Comparison of ENCODE assay signal across 8 cellular contexts in genomic region chr18:63971320-63972071, GRCh38. TPM values are rescaled to one million over a fixed set of nuclear protein-coding genes. Genes with fewer than 3 reads are reported as not detected.
DNase-seq lines count a peak whose midpoint lies in the region; ATAC-seq and TF ChIP-seq lines count a peak whose summit lies in the region.

No MANE protein-coding gene starts in this region.

- H3K27ac Mint-ChIP-seq in activated naive CD4-positive, alpha-beta T cell treated with anti-CD3 and anti-CD28 coated beads, Interleukin-2, amount 10 ng/mL, durations not matched to agents 7 days and 5 days: peak overlapping the region; percentile 71

- H3K36me3 Mint-ChIP-seq in activated naive CD4-positive, alpha-beta T cell treated with anti-CD3 and anti-CD28 coated beads, Interleukin-2, amount 10 ng/mL, durations not matched to agents 7 days and 5 days: no peaks in the 10 kb centered on the region

- intact Hi-C loops in ascending aorta (cut with DNase I): loop anchor here (2.0 to 10.0 kb wide), 5 partner anchors 549 to 1537 kb away; partner anchors contain the start of genes KDSR, PHLPP1, VPS4B and ZCCHC2
- intact Hi-C loops in tibial artery (cut with DNase I; ENCODE audit: low total_unique reads): loop anchor here (5.0 kb wide), 1 partner anchor 834 kb away; no protein-coding TSS in a partner anchor
- intact Hi-C loops in lower leg skin (cut with DNase I; ENCODE audit: low total_unique reads): no loop called here

- peak overlapping the region; percentile 94 for H3K4me3 Mint-ChIP-seq in activated naive CD4-positive, alpha-beta T cell treated with anti-CD3 and anti-CD28 coated beads, Interleukin-2, amount 10 ng/mL, durations not matched to agents 7 days and 5 days

- peaks cover 25% of the 10 kb centered on the region for H3K4me1 Mint-ChIP-seq in activated naive CD4-positive, alpha-beta T cell treated with anti-CD3 and anti-CD28 coated beads, Interleukin-2, amount 10 ng/mL, durations not matched to agents 7 days and 5 days

- H3K36me3 ChIP-seq in ascending aorta (no peaks in the 10 kb centered on the region), liver (ENCODE audit: control insufficient read depth in 4 of 4, insufficient read depth in 3 of 4, low read depth in 1 of 4, low read length in 3 of 4) (no peaks in the 10 kb centered on the region), tibial artery (no peaks in the 10 kb centered on the region)

- H3K27ac ChIP-seq in ascending aorta: peak overlapping the region; percentile 97 to 99
- peak overlapping the region; percentile 97 to 99 for H3K27ac ChIP-seq in liver (ENCODE audit: low read depth in 1 of 2, low read length in 2 of 2)
- peak overlapping the region; percentile 98 to 99 for H3K27ac ChIP-seq in tibial artery

- TF ChIP-seq CTCF in ascending aorta (IDR thresholded peaks at IDR 0.05) (no peak), liver (IDR thresholded peaks at IDR 0.05; ENCODE audit: low read depth, low read length, missing input control) (no peak), tibial artery (IDR thresholded peaks at IDR 0.05) (no peak), lower leg skin (IDR thresholded peaks at IDR 0.05) (no peak)

- H3K4me3 ChIP-seq in ascending aorta (peak overlapping the region; percentile 77 to 80), liver (ENCODE audit: low read depth in 1 of 3, low read length in 3 of 3) (no peak overlapping the region), tibial artery (peak overlapping the region; percentile 75 to 89), lower leg skin (ENCODE audit: low read depth, poor library complexity, severe bottlenecking) (no peak overlapping the region)

- CTCF ChIA-PET in activated naive CD4-positive, alpha-beta T cell treated with anti-CD3 and anti-CD28 coated beads, Interleukin-2, amount 10 ng/mL, durations not matched to agents 7 days and 5 days (lab: Charles Lee): no interaction called here

- WGBS in liver: 82% methylated on average over 13 of the region's 13 CpGs
- 54 to 69% methylated on average over 13 of the region's 13 CpGs for whole genome bisulfite sequencing in lower leg skin, 2 donors

- H3K4me1 ChIP-seq in ascending aorta: peaks cover 0 to 4% of the 10 kb centered on the region in 2 donors
- H3K4me1 ChIP-seq in liver (ENCODE audit: control insufficient read depth in 4 of 4, insufficient read depth in 4 of 4, low read length in 3 of 4): peaks cover 2 to 24% (median 16%) of the 10 kb centered on the region in 4 donors
- peaks cover 0 to 18% (median 9%) of the 10 kb centered on the region in 4 donors for H3K4me1 ChIP-seq in tibial artery

- no peaks in the 10 kb centered on the region for H3K27me3 Mint-ChIP-seq in activated naive CD4-positive, alpha-beta T cell treated with anti-CD3 and anti-CD28 coated beads, Interleukin-2, amount 10 ng/mL, durations not matched to agents 7 days and 5 days

- H3K9me3 Mint-ChIP-seq in activated naive CD4-positive, alpha-beta T cell treated with anti-CD3 and anti-CD28 coated beads, Interleukin-2, amount 10 ng/mL, durations not matched to agents 7 days and 5 days: no peaks in the 10 kb centered on the region

- H3K9ac ChIP-seq in liver (ENCODE audit: low read depth in 1 of 2, low read length in 2 of 2): peak overlapping the region in 1 of 2 donors; percentile 82

- no peak for ATAC-seq in GM21825 (IDR thresholded peaks at IDR 0.05; ENCODE audit: unreplicated experiment)

- no peak for TF ChIP-seq RAD21 in liver (IDR thresholded peaks at IDR 0.05)

- no peaks in the 10 kb centered on the region for H3K27me3 ChIP-seq in ascending aorta
- H3K27me3 ChIP-seq in liver (ENCODE audit: control insufficient read depth in 4 of 4, insufficient read depth in 4 of 4, low read length in 3 of 4): no peaks in the 10 kb centered on the region
- H3K27me3 ChIP-seq in tibial artery: no peaks in the 10 kb centered on the region

- H3K9me3 ChIP-seq in ascending aorta (no peaks in the 10 kb centered on the region), liver (ENCODE audit: control insufficient read depth in 4 of 4, low read length in 3 of 4) (no peaks in the 10 kb centered on the region), tibial artery (no peaks in the 10 kb centered on the region)

- TF ChIP-seq POLR2A in lower leg skin (IDR thresholded peaks at IDR 0.05): no peak

- DNase-seq in activated naive CD4-positive, alpha-beta T cell treated with anti-CD3 and anti-CD28 coated beads, Interleukin-2, amount 10 ng/mL, durations not matched to agents 7 days and 5 days: no peak
- DNase-seq in activated naive CD4-positive, alpha-beta T cell treated with anti-CD3 and anti-CD28 coated beads, Interleukin-2, amount 50 U/mL, for 16 hours: no peak
- DNase-seq in ascending aorta (ENCODE audit: low spot score in 2 of 2) (no peak), tibial artery (no peak), NCI-H2081 treated with DMSO at 0.1 percent for 48 hours (lab: John Stamatoyannopoulos, UW) (no peak), lower leg skin (ENCODE audit: low spot score in 2 of 2) (no peak)

TF ChIP-seq in liver, 16 proteins besides CTCF, POLR2A, EP300 and RAD21:
- no peak for TF ChIP-seq TAF1 (conservative IDR thresholded peaks at IDR 0.05)
- TF ChIP-seq ATF3 (IDR thresholded peaks at IDR 0.05): no peak
- no peak for TF ChIP-seq ZBTB33 (IDR thresholded peaks at IDR 0.05)
- no peak for TF ChIP-seq FOXA1 (IDR thresholded peaks at IDR 0.05)
- TF ChIP-seq JUND (IDR thresholded peaks at IDR 0.05): no peak
- no peak for TF ChIP-seq GABPA (IDR thresholded peaks at IDR 0.05 in 1 of 2, conservative IDR thresholded peaks at IDR 0.05 in 1 of 2)
- TF ChIP-seq SP1 (IDR thresholded peaks at IDR 0.05): no peak
- no peak for TF ChIP-seq MAX (IDR thresholded peaks at IDR 0.05)
- TF ChIP-seq EGR1 (IDR thresholded peaks at IDR 0.05; ENCODE audit: low read depth in 2 of 2): no peak
- no peak for TF ChIP-seq FOXA2 (IDR thresholded peaks at IDR 0.05)
- TF ChIP-seq HNF4A (conservative IDR thresholded peaks at IDR 0.05): no peak
- TF ChIP-seq HNF4G (IDR thresholded peaks at IDR 0.05): no peak
- TF ChIP-seq RXRA (IDR thresholded peaks at IDR 0.05): no peak
- TF ChIP-seq REST (IDR thresholded peaks at IDR 0.05): no peak
- TF ChIP-seq NR2F2 (IDR thresholded peaks at IDR 0.05): no peak
- TF ChIP-seq YY1 (IDR thresholded peaks at IDR 0.05): no peak
TF ChIP-seq in liver: peak in this region for 0.

RNA-seq across cellular contexts. Expression of gene SERPINB8, which starts 1.6 kb away (rescaled TPM):
- total RNA-seq in ascending aorta (4.5 TPM), liver (1 to 10 TPM; 2.5 to 5.1 TPM), lower leg skin (100 to 1,000 TPM in 1 of 4 donors, 10 to 100 TPM in 3; 49.0 to 100 (median 73.8) TPM)
- polyA plus RNA-seq in liver: 1 to 10 TPM; 8.3 to 8.6 TPM

RNA-seq across cellular contexts. Expression of gene HMSD, which starts 22.4 kb away (rescaled TPM):
- total RNA-seq in ascending aorta (not detected), liver (under 1 TPM in 1 of 2 donors, not detected in 1; 0.28 TPM), lower leg skin (under 1 TPM in 1 of 4 donors, not detected in 3; 0.65 TPM)
- polyA plus RNA-seq in liver: under 1 TPM; 0.13 to 0.14 TPM

Comparison
In these comparisons a context has a peak if more than half of its experiments do, and no peak if none do; other contexts are left out.
1. H3K4me3 ChIP-seq: peak in ascending aorta (2 of 2) and tibial artery (2 of 2); none in liver (0 of 3) and lower leg skin (single experiment).
2. Peak in every context shown above with its lines, with median percentiles within 50 percentile points of each other: H3K27ac ChIP-seq.